In the genomic region with DNA sequence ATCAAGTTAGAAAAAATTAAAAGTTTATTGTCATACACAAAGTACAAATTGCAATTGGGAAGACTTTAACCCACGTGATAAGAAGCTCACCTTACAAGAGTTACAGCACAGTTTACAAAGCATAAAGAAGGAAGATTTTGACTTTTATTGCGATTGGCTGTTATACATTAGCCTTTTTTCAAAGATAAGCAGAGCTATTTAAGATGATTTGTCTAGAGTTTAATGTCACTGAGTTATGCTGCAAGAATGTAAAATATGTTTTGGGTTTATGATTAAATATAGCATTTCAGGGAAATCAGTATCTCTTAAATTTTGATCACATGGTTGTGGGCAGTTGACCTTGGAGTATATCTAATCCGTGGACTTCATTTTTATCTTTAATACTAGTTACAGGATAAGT, we compare ENCODE assay signal across 23 cellular contexts.
DNase-seq lines count a peak whose midpoint lies in the region; ATAC-seq and TF ChIP-seq lines count a peak whose summit lies in the region.
"Had no signal": no experiment of that assay in that cellular context is flagged by ENCODE, and none has a peak within 500 bp of the region (broad histone marks: within the 10 kb centered on the region; RNA-seq: fewer than 3 reads in every experiment).

No MANE protein-coding gene starts in this region.

- no peak overlapping the region for H3K27ac Mint-ChIP-seq in GM23338
- H3K27ac Mint-ChIP-seq in activated CD8-positive, alpha-beta T cell treated with anti-CD3 and anti-CD28 coated beads, Interleukin-2, amount 10 ng/mL, durations not matched to agents 7 days and 5 days, result no peak overlapping the region
- H3K27ac Mint-ChIP-seq: activated CD8-positive, alpha-beta memory T cell treated with anti-CD3 and anti-CD28 coated beads, Interleukin-2, amount 10 ng/mL, durations not matched to agents 7 days and 5 days; activated naive CD4-positive, alpha-beta T cell treated with anti-CD3 and anti-CD28 coated beads, Interleukin-2, amount 50 U/mL, for 72 hours; natural killer cell treated with Interleukin-12 subunit alpha and Interleukin-12 subunit beta and Interleukin-15 and Interleukin-18, amount 100 ng/mL, for 72 hours had no signal

- DNase-seq in GM23338 (ENCODE audit: low spot score), result no peak
- DNase-seq in foreskin melanocyte, result peak; percentile 8
- DNase-seq in smooth muscle cell (lab: John Stamatoyannopoulos, UW; ENCODE audit: unreplicated experiment), result no peak
- no peak for DNase-seq in activated CD8-positive, alpha-beta T cell treated with anti-CD3 and anti-CD28 coated beads, Interleukin-2, amount 10 ng/mL, durations not matched to agents 7 days and 5 days
- no peak for DNase-seq in superior temporal gyrus (ENCODE audit: extremely low spot score)
- DNase-seq in aorta, result no peak
- DNase-seq: activated CD4-positive, alpha-beta T cell treated with anti-CD3 and anti-CD28 coated beads for 48 hours; activated CD8-positive, alpha-beta memory T cell treated with anti-CD3 and anti-CD28 coated beads, Interleukin-2, amount 10 ng/mL, durations not matched to agents 7 days and 5 days; AML-193; DMS79; left lung; midbrain; NCI-H1105 treated with DMSO at 0.1 percent for 48 hours; NCI-H2081 treated with DMSO at 0.1 percent for 48 hours; NCI-H446 treated with DMSO at 0.1 percent for 48 hours; pancreas; right lobe of liver; SHP77; T-helper 1 cell had no signal

- no peak overlapping the region for H3K4me3 Mint-ChIP-seq in GM23338
- no peak overlapping the region for H3K4me3 Mint-ChIP-seq in activated CD8-positive, alpha-beta T cell treated with anti-CD3 and anti-CD28 coated beads, Interleukin-2, amount 10 ng/mL, durations not matched to agents 7 days and 5 days
- H3K4me3 Mint-ChIP-seq: activated CD8-positive, alpha-beta memory T cell treated with anti-CD3 and anti-CD28 coated beads, Interleukin-2, amount 10 ng/mL, durations not matched to agents 7 days and 5 days; natural killer cell treated with Interleukin-12 subunit alpha and Interleukin-12 subunit beta and Interleukin-15 and Interleukin-18, amount 100 ng/mL, for 72 hours had no signal

- peaks cover 2% of the 10 kb centered on the region; the same call in 1 of the 3 replicates for H3K4me1 Mint-ChIP-seq in GM23338
- H3K4me1 Mint-ChIP-seq in activated CD8-positive, alpha-beta T cell treated with anti-CD3 and anti-CD28 coated beads, Interleukin-2, amount 10 ng/mL, durations not matched to agents 7 days and 5 days (ENCODE audit: low read depth), result no peaks in the 10 kb centered on the region
- H3K4me1 Mint-ChIP-seq: activated CD8-positive, alpha-beta memory T cell treated with anti-CD3 and anti-CD28 coated beads, Interleukin-2, amount 10 ng/mL, durations not matched to agents 7 days and 5 days had no signal

- no peaks in the 10 kb centered on the region for H3K36me3 Mint-ChIP-seq in GM23338 (ENCODE audit: low read depth)
- H3K36me3 Mint-ChIP-seq in activated CD8-positive, alpha-beta T cell treated with anti-CD3 and anti-CD28 coated beads, Interleukin-2, amount 10 ng/mL, durations not matched to agents 7 days and 5 days (ENCODE audit: low read depth), result no peaks in the 10 kb centered on the region
- H3K36me3 Mint-ChIP-seq: activated CD8-positive, alpha-beta memory T cell treated with anti-CD3 and anti-CD28 coated beads, Interleukin-2, amount 10 ng/mL, durations not matched to agents 7 days and 5 days; activated naive CD4-positive, alpha-beta T cell treated with anti-CD3 and anti-CD28 coated beads, Interleukin-2, amount 50 U/mL, for 72 hours; natural killer cell treated with Interleukin-12 subunit alpha and Interleukin-12 subunit beta and Interleukin-15 and Interleukin-18, amount 100 ng/mL, for 72 hours had no signal

- CTCF ChIA-PET in activated CD8-positive, alpha-beta T cell treated with anti-CD3 and anti-CD28 coated beads, Interleukin-2, amount 10 ng/mL, durations not matched to agents 7 days and 5 days (lab: Charles Lee), result no interaction called here

- H4K20me1 ChIP-seq in GM23338 (replicated peaks; ENCODE audit: insufficient read depth), result no peaks in the 10 kb centered on the region
- no peaks in the 10 kb centered on the region for H4K20me1 ChIP-seq in smooth muscle cell (ENCODE audit: low read depth)

- no peaks in the 10 kb centered on the region for H3K79me2 ChIP-seq in GM23338 (replicated peaks; ENCODE audit: insufficient read depth)
- no peaks in the 10 kb centered on the region for H3K79me2 ChIP-seq in smooth muscle cell (ENCODE audit: low read depth)

- H2AFZ ChIP-seq in GM23338 (0 out of 2 replicates have a peak overlapping the region, but pooled peaks have one; percentile 12), smooth muscle cell (ENCODE audit: low read depth) (no peak overlapping the region)

- H3K27me3 ChIP-seq in GM23338 (ENCODE audit: insufficient read depth), result no peaks in the 10 kb centered on the region
- no peaks in the 10 kb centered on the region for H3K27me3 ChIP-seq in smooth muscle cell (ENCODE audit: low read depth)
- H3K27me3 ChIP-seq in aorta (ENCODE audit: control insufficient read depth in 1 of 2, insufficient read depth in 2 of 2, low read length in 1 of 2), result no peaks in the 10 kb centered on the region
- H3K27me3 ChIP-seq: esophagus muscularis mucosa, left lung, pancreas, right lobe of liver had no signal

- intact Hi-C loops in aorta (cut with DNase I), result no loop called here

- peaks cover 3% of the 10 kb centered on the region for H3K27me3 Mint-ChIP-seq in GM23338 (ENCODE audit: insufficient read depth, low read depth, poor library complexity)
- H3K27me3 Mint-ChIP-seq in activated CD8-positive, alpha-beta T cell treated with anti-CD3 and anti-CD28 coated beads, Interleukin-2, amount 10 ng/mL, durations not matched to agents 7 days and 5 days (ENCODE audit: low read depth), result no peaks in the 10 kb centered on the region
- H3K27me3 Mint-ChIP-seq: activated CD8-positive, alpha-beta memory T cell treated with anti-CD3 and anti-CD28 coated beads, Interleukin-2, amount 10 ng/mL, durations not matched to agents 7 days and 5 days; natural killer cell treated with Interleukin-12 subunit alpha and Interleukin-12 subunit beta and Interleukin-15 and Interleukin-18, amount 100 ng/mL, for 72 hours had no signal

- no peak overlapping the region for H3K27ac ChIP-seq in GM23338 (ENCODE audit: low read depth)
- H3K27ac ChIP-seq in smooth muscle cell (ENCODE audit: low read depth), result no peak overlapping the region
- H3K27ac ChIP-seq in aorta (ENCODE audit: low read depth in 1 of 2, low read length in 2 of 2), result no peak overlapping the region
- H3K27ac ChIP-seq: esophagus muscularis mucosa, left lung, pancreas, right lobe of liver had no signal

- POLR2A ChIA-PET in activated CD8-positive, alpha-beta T cell treated with anti-CD3 and anti-CD28 coated beads, Interleukin-2, amount 10 ng/mL, durations not matched to agents 7 days and 5 days (lab: Charles Lee), result no interaction called here

- no peaks in the 10 kb centered on the region for H3K4me1 ChIP-seq in GM23338 (ENCODE audit: insufficient read depth)
- H3K4me1 ChIP-seq in smooth muscle cell (ENCODE audit: low read depth), result no peaks in the 10 kb centered on the region
- no peaks in the 10 kb centered on the region for H3K4me1 ChIP-seq in aorta (ENCODE audit: control insufficient read depth in 1 of 2, insufficient read depth in 2 of 2, low read length in 2 of 2)
- H3K4me1 ChIP-seq: esophagus muscularis mucosa, left lung, pancreas, right lobe of liver had no signal

- H3K9ac ChIP-seq in smooth muscle cell (ENCODE audit: low read depth), result no peak overlapping the region

- no peaks in the 10 kb centered on the region for H3F3A ChIP-seq in GM23338 (replicated peaks; ENCODE audit: low read depth)
- H3F3A ChIP-seq in smooth muscle cell (ENCODE audit: low read depth), result no peaks in the 10 kb centered on the region

- TF ChIP-seq CTCF in GM23338 (conservative IDR thresholded peaks at IDR 0.05; ENCODE audit: low read depth in 2 of 2) (no peak), smooth muscle cell (IDR thresholded peaks at IDR 0.05; ENCODE audit: borderline replicate concordance, insufficient read depth, poor library complexity, severe bottlenecking) (no peak)

- no peak overlapping the region for H3K4me2 ChIP-seq in GM23338
- peak overlapping the region; percentile 40 for H3K4me2 ChIP-seq in smooth muscle cell

- H3K36me3 ChIP-seq in GM23338 (ENCODE audit: insufficient read depth) (no peaks in the 10 kb centered on the region), smooth muscle cell (ENCODE audit: low read depth) (no peaks in the 10 kb centered on the region), aorta (ENCODE audit: control insufficient read depth in 1 of 2, insufficient read depth in 2 of 2, low read length in 1 of 2) (no peaks in the 10 kb centered on the region)
- H3K36me3 ChIP-seq: esophagus muscularis mucosa, left lung, pancreas, right lobe of liver had no signal

- H3K9me3 ChIP-seq in smooth muscle cell (replicated peaks; ENCODE audit: low read depth) (no peaks in the 10 kb centered on the region), aorta (ENCODE audit: control insufficient read depth, low read length) (no peaks in the 10 kb centered on the region)
- H3K9me3 ChIP-seq: esophagus muscularis mucosa, pancreas had no signal

- H3K9me2 ChIP-seq in GM23338 (ENCODE audit: insufficient read depth), result no peaks in the 10 kb centered on the region

- WGBS in smooth muscle cell (ENCODE audit: low lambda C conversion rate), result 76% methylated on average over 3 of the region's 3 CpGs
- WGBS in aorta, 2 donors, result 18 to 25% methylated on average over 3 of the region's 3 CpGs

- H3K9me3 Mint-ChIP-seq in GM23338, result no peaks in the 10 kb centered on the region
- H3K9me3 Mint-ChIP-seq in activated CD8-positive, alpha-beta T cell treated with anti-CD3 and anti-CD28 coated beads, Interleukin-2, amount 10 ng/mL, durations not matched to agents 7 days and 5 days (ENCODE audit: insufficient read depth), result peaks cover 6% of the 10 kb centered on the region
- H3K9me3 Mint-ChIP-seq: activated naive CD4-positive, alpha-beta T cell treated with anti-CD3 and anti-CD28 coated beads, Interleukin-2, amount 50 U/mL, for 72 hours had no signal

- ATAC-seq in GM23338 (no peak), SK-N-SH treated with all-trans-retinoic acid at 6 μM for 48 hours (peak; percentile 73), aorta (ENCODE audit: low FRiP score) (no peak)
- ATAC-seq in activated CD8-positive, alpha-beta T cell treated with anti-CD3 and anti-CD28 coated beads, Interleukin-2, amount 10 ng/mL, durations not matched to agents 7 days and 5 days, result no peak
- ATAC-seq: activated CD8-positive, alpha-beta memory T cell treated with anti-CD3 and anti-CD28 coated beads, Interleukin-2, amount 10 ng/mL, durations not matched to agents 7 days and 5 days; activated naive CD4-positive, alpha-beta T cell treated with anti-CD3 and anti-CD28 coated beads, Interleukin-2, amount 50 U/mL, for 72 hours; left lung; natural killer cell treated with Interleukin-12 subunit alpha and Interleukin-12 subunit beta and Interleukin-15 and Interleukin-18, amount 100 ng/mL, for 72 hours; pancreas; right lobe of liver had no signal

- H3K4me3 ChIP-seq in GM23338 (no peak overlapping the region), smooth muscle cell (no peak overlapping the region), aorta (ENCODE audit: low read length in 2 of 2) (no peak overlapping the region)
- H3K4me3 ChIP-seq: esophagus muscularis mucosa, left lung, pancreas, right lobe of liver had no signal

TF ChIP-seq in GM23338, 12 proteins besides CTCF, POLR2A, EP300 and RAD21 (continues in another document):
- TF ChIP-seq NANOG (IDR thresholded peaks at IDR 0.05; ENCODE audit: borderline replicate concordance), result no peak

TF ChIP-seq in SK-N-SH treated with all-trans-retinoic acid at 6 μM for 48 hours, 23 proteins besides CTCF, POLR2A, EP300 and RAD21 (continues in another document):
- TF ChIP-seq ISL1 (CRISPR knock-in tag; IDR thresholded peaks at IDR 0.05), result peak; percentile 85
